Comparison of ENCODE assay signal across 15 cellular contexts in genomic region chr9:110095776-110096175, GRCh38.
DNase-seq lines count a peak whose midpoint lies in the region; ATAC-seq and TF ChIP-seq lines count a peak whose summit lies in the region.
"Had no signal": no experiment of that assay in that cellular context is flagged by ENCODE, and none has a peak within 500 bp of the region (broad histone marks: within the 10 kb centered on the region; RNA-seq: fewer than 3 reads in every experiment).

No MANE protein-coding gene starts in this region.

- H3K23ac ChIP-seq in IMR-90 (ENCODE audit: low read depth, low read length), result peak overlapping the region; percentile 23; the same call in 1 of the 2 replicates

- no peak overlapping the region for H2AFZ ChIP-seq in IMR-90 (replicated peaks; ENCODE audit: low read length, poor library complexity)
- no peak overlapping the region for H2AFZ ChIP-seq in smooth muscle cell (ENCODE audit: low read depth)

- H4K91ac ChIP-seq in IMR-90 (ENCODE audit: insufficient read depth, low read depth, low read length), result no peak overlapping the region

- H3K79me1 ChIP-seq in IMR-90 (ENCODE audit: low read depth in 1 of 2, low read length in 2 of 2), result peaks cover 18 to 80% of the 10 kb centered on the region in 2 experiments; a peak in 3 of 4 replicates

- dilution Hi-C loops in IMR-90 (cut with HindIII; ENCODE audit: low sequenced_read_pairs, unreplicated experiment), result no loop called here

- intact Hi-C loops in IMR-90 (cut with micrococcal nuclease), result no loop called here
- intact Hi-C loops in prostate gland (cut with DNase I), result no loop called here

- ATAC-seq in IMR-90 (ENCODE audit: low read depth) (peak; percentile 36), HG03571 (IDR thresholded peaks at IDR 0.05; ENCODE audit: unreplicated experiment) (no peak), GM21367 (IDR thresholded peaks at IDR 0.05; ENCODE audit: unreplicated experiment) (no peak)
- ATAC-seq: activated CD4-positive, CD25-positive, alpha-beta regulatory T cell treated with anti-CD3 and anti-CD28 coated beads, Interleukin-2, amount 50 U/mL, for 24 hours; gastrocnemius medialis; PC-3 had no signal

- H3F3A ChIP-seq in smooth muscle cell (ENCODE audit: low read depth), result peaks cover 3% of the 10 kb centered on the region

- H3K27ac ChIP-seq in IMR-90 (ENCODE audit: insufficient read depth, low read length), result peak overlapping the region; percentile 51; the same call in 1 of the 2 replicates
- peak overlapping the region; percentile 32 for H3K27ac ChIP-seq in smooth muscle cell (ENCODE audit: low read depth)
- no peak overlapping the region for H3K27ac ChIP-seq in prostate gland
- H3K27ac ChIP-seq: gastrocnemius medialis had no signal

- peak; percentile 70 for DNase-seq in IMR-90
- DNase-seq in adipocyte (ENCODE audit: low read depth), result peak; percentile 76
- peak; percentile 29 for DNase-seq in fibroblast of the conjunctiva (ENCODE audit: low read depth)
- no peak for DNase-seq in smooth muscle cell (lab: John Stamatoyannopoulos, UW; ENCODE audit: unreplicated experiment)
- no peak for DNase-seq in prostate gland (ENCODE audit: low spot score)
- DNase-seq: activated naive CD8-positive, alpha-beta T cell treated with anti-CD3 and anti-CD28 coated beads, Interleukin-2, amount 10 ng/mL, durations not matched to agents 7 days and 5 days; CD4-positive, alpha-beta memory T cell; gastrocnemius medialis; GF-D8; PC-3; stimulated activated CD4-positive, alpha-beta T cell treated with anti-CD3 and anti-CD28 coated beads, Interleukin-4, amount 100 ng/mL, for 4 hours; stimulated activated naive CD4-positive, alpha-beta T cell had no signal

- H3K18ac ChIP-seq in IMR-90 (ENCODE audit: low read depth, low read length), result no peak overlapping the region

- H2AK9ac ChIP-seq in IMR-90 (replicated peaks; ENCODE audit: low read depth, low read length, poor library complexity), result no peak overlapping the region

- H3K14ac ChIP-seq in IMR-90 (replicated peaks; ENCODE audit: low read depth, low read length), result no peak overlapping the region

- H2BK15ac ChIP-seq in IMR-90 (ENCODE audit: low read depth, low read length), result no peak overlapping the region

- H2BK120ac ChIP-seq in IMR-90 (ENCODE audit: low read depth, low read length), result no peak overlapping the region

- H3K4me3 ChIP-seq in IMR-90 (ENCODE audit: insufficient read depth, low read depth, low read length), result no peak overlapping the region
- no peak overlapping the region for H3K4me3 ChIP-seq in adipocyte (ENCODE audit: low read length)
- no peak overlapping the region for H3K4me3 ChIP-seq in smooth muscle cell
- H3K4me3 ChIP-seq in prostate gland, result no peak overlapping the region
- H3K4me3 ChIP-seq: gastrocnemius medialis had no signal

- no peak overlapping the region for H4K5ac ChIP-seq in IMR-90 (ENCODE audit: low read depth, low read length)

- H3K4me2 ChIP-seq in IMR-90 (ENCODE audit: low read depth, low read length) (no peak overlapping the region; the same call in 1 of the 2 replicates), smooth muscle cell (no peak overlapping the region)

- CTCF ChIA-PET in IMR-90 (lab: Yijun Ruan, JAX), result no interaction called here

- no peak overlapping the region for H2BK20ac ChIP-seq in IMR-90 (ENCODE audit: low read depth, low read length)

- peak overlapping the region; percentile 18 for H2BK5ac ChIP-seq in IMR-90 (ENCODE audit: low read depth, low read length, poor library complexity, severe bottlenecking)

- no peak overlapping the region for H4K8ac ChIP-seq in IMR-90 (ENCODE audit: low read depth in 2 of 2, low read length in 2 of 2)

- H3K36me3 ChIP-seq in IMR-90 (ENCODE audit: control insufficient read depth, insufficient read depth, low read length) (peaks cover 11% of the 10 kb centered on the region), adipocyte (ENCODE audit: control insufficient read depth, insufficient read depth, low read length, severe bottlenecking) (peaks cover 5% of the 10 kb centered on the region), smooth muscle cell (ENCODE audit: low read depth) (no peaks in the 10 kb centered on the region), prostate gland (no peaks in the 10 kb centered on the region)
- H3K36me3 ChIP-seq: gastrocnemius medialis had no signal

- peaks cover 31% of the 10 kb centered on the region for H3K79me2 ChIP-seq in smooth muscle cell (ENCODE audit: low read depth)

- H3K4ac ChIP-seq in IMR-90 (ENCODE audit: low read depth, low read length), result no peak overlapping the region

- POLR2A ChIA-PET in IMR-90 (lab: Charles Lee; ENCODE audit: unreplicated experiment), result no interaction called here

- H3K56ac ChIP-seq in IMR-90 (ENCODE audit: extremely low read depth, insufficient read depth, low read length), result no peak overlapping the region

- TF ChIP-seq CTCF in IMR-90 (conservative IDR thresholded peaks at IDR 0.05; ENCODE audit: low read depth, low read length), result no peak
- TF ChIP-seq CTCF in smooth muscle cell (IDR thresholded peaks at IDR 0.05; ENCODE audit: borderline replicate concordance, insufficient read depth, poor library complexity, severe bottlenecking), result no peak
- no peak for TF ChIP-seq CTCF in prostate gland (IDR thresholded peaks at IDR 0.05)

- H2AK5ac ChIP-seq in IMR-90 (ENCODE audit: low read depth, low read length), result no peak overlapping the region

- BruUV-seq in IMR-90 (replicated peaks; lab: Mats Ljungman, UMichigan), result no TSS peak

- no peaks in the 10 kb centered on the region for H3K9me3 ChIP-seq in IMR-90 (ENCODE audit: control insufficient read depth, insufficient read depth, low read length)
- no peaks in the 10 kb centered on the region for H3K9me3 ChIP-seq in adipocyte (ENCODE audit: control insufficient read depth, low read length)
- H3K9me3 ChIP-seq in smooth muscle cell (replicated peaks; ENCODE audit: low read depth), result no peaks in the 10 kb centered on the region
- H3K9me3 ChIP-seq in prostate gland, result no peaks in the 10 kb centered on the region
- H3K9me3 ChIP-seq: gastrocnemius medialis had no signal

- WGBS in IMR-90 (ENCODE audit: extremely low coverage in 2 of 2, insufficient read length in 1 of 2), 2 experiments, result no CpG with 5 or more reads among the region's 2 CpGs
- 87% methylated on average over 2 of the region's 2 CpGs for WGBS in smooth muscle cell (ENCODE audit: low lambda C conversion rate)
- 95% methylated on average over 2 of the region's 2 CpGs for WGBS in prostate gland

- H3K27me3 ChIP-seq in IMR-90 (ENCODE audit: control insufficient read depth, insufficient read depth, low read length), result no peaks in the 10 kb centered on the region
- no peaks in the 10 kb centered on the region for H3K27me3 ChIP-seq in adipocyte (replicated peaks; ENCODE audit: control insufficient read depth, insufficient read depth, low read length)
- no peaks in the 10 kb centered on the region for H3K27me3 ChIP-seq in smooth muscle cell (ENCODE audit: low read depth)
- H3K27me3 ChIP-seq in prostate gland (replicated peaks; ENCODE audit: insufficient read depth), result no peaks in the 10 kb centered on the region
- H3K27me3 ChIP-seq: gastrocnemius medialis had no signal

- TF ChIP-seq POLR2A in IMR-90 (IDR thresholded peaks at IDR 0.05; ENCODE audit: low read depth, low read length) (no peak), prostate gland (IDR thresholded peaks at IDR 0.05) (no peak)

- H3K4me1 ChIP-seq in IMR-90 (ENCODE audit: control insufficient read depth, insufficient read depth, low read length) (peaks cover 26% of the 10 kb centered on the region), adipocyte (ENCODE audit: control insufficient read depth, insufficient read depth, low read length) (peaks cover 48% of the 10 kb centered on the region), smooth muscle cell (ENCODE audit: low read depth) (peaks cover 5% of the 10 kb centered on the region), prostate gland (replicated peaks) (no peaks in the 10 kb centered on the region)

- H3K9ac ChIP-seq in IMR-90 (ENCODE audit: low read depth, low read length), result no peak overlapping the region
- H3K9ac ChIP-seq in adipocyte (ENCODE audit: low read length), result no peak overlapping the region
- H3K9ac ChIP-seq in smooth muscle cell (ENCODE audit: low read depth), result no peak overlapping the region

- peaks cover 87% of the 10 kb centered on the region for H4K20me1 ChIP-seq in IMR-90 (ENCODE audit: insufficient read depth, low read length)
- H4K20me1 ChIP-seq in smooth muscle cell (ENCODE audit: low read depth), result peaks cover 69% of the 10 kb centered on the region

- peaks cover 39% of the 10 kb centered on the region for H3K9me1 ChIP-seq in IMR-90 (ENCODE audit: insufficient read depth, low read length)

- in situ Hi-C loops in IMR-90 (cut with MboI; ENCODE audit: low sequenced_read_pairs), result no loop called here

- TF ChIP-seq RAD21 in IMR-90 (IDR thresholded peaks at IDR 0.05; ENCODE audit: low read length), result no peak

TF ChIP-seq in IMR-90, 13 proteins besides CTCF, POLR2A, EP300 and RAD21 (continues in another document):
- TF ChIP-seq MAZ (IDR thresholded peaks at IDR 0.05; ENCODE audit: borderline replicate concordance, low read depth, low read length) (no peak), CEBPB (IDR thresholded peaks at IDR 0.05; ENCODE audit: low read depth, low read length) (peak; percentile 93), MAFK (IDR thresholded peaks at IDR 0.05; ENCODE audit: low read depth, low read length) (no peak), MXI1 (IDR thresholded peaks at IDR 0.05; ENCODE audit: borderline replicate concordance, low read depth, low read length) (no peak; the same call in 1 of the 2 replicates), RCOR1 (IDR thresholded peaks at IDR 0.05; ENCODE audit: insufficient replicate concordance, low read length) (no peak), FOS (IDR thresholded peaks at IDR 0.05; ENCODE audit: low read depth, low read length) (0 out of 2 replicates have a peak, but pooled peaks have one; percentile 26), SMC3 (IDR thresholded peaks at IDR 0.05; ENCODE audit: low read depth, low read length) (no peak), USF2 (IDR thresholded peaks at IDR 0.05; ENCODE audit: low read depth, low read length) (no peak), BHLHE40 (IDR thresholded peaks at IDR 0.05; ENCODE audit: low read depth, low read length) (no peak), NFE2L2 (IDR thresholded peaks at IDR 0.05; ENCODE audit: low read depth, low read length) (no peak), CHD1 (IDR thresholded peaks at IDR 0.05; ENCODE audit: low read depth, low read length) (no peak), RFX5 (IDR thresholded peaks at IDR 0.05; ENCODE audit: low read depth, low read length) (no peak)

Comparison
In these comparisons a context has a peak if more than half of its experiments do, and no peak if none do; other contexts are left out.
1. DNase-seq: peak in IMR-90 (single experiment), adipocyte (single experiment) and fibroblast of the conjunctiva (single experiment); none in smooth muscle cell (single experiment) and prostate gland (single experiment).
2. H3K27ac ChIP-seq: peak in IMR-90 (single experiment) and smooth muscle cell (single experiment); none in prostate gland (0 of 2).